30 cellular contexts compared by ENCODE assay signal in genomic region chr20:18031888-18032509, GRCh38. TPM values are rescaled to one million over a fixed set of nuclear protein-coding genes. Genes with fewer than 3 reads are reported as not detected.
"Had no signal": no experiment of that assay in that cellular context is flagged by ENCODE, and none has a peak within 500 bp of the region (broad histone marks: within the 10 kb centered on the region; RNA-seq: fewer than 3 reads in every experiment).

No MANE protein-coding gene starts in this region.

- H3K4me3 Mint-ChIP-seq: activated CD4-positive, alpha-beta T cell treated with anti-CD3 and anti-CD28 coated beads for 36 hours; activated naive CD4-positive, alpha-beta T cell treated with anti-CD3 and anti-CD28 coated beads for 36 hours; nephron; stimulated activated naive CD8-positive, alpha-beta T cell treated with anti-CD3 and anti-CD28 coated beads, Interleukin-15, Interleukin-2, amounts not matched to agents 100 ng/mL and 50 ng/mL, for 24 hours; WTC11 had no signal

- ATAC-seq: activated CD4-positive, alpha-beta T cell treated with anti-CD3 and anti-CD28 coated beads for 36 hours; heart right ventricle; left lung; right cardiac atrium had no signal

- H3K4me1 ChIP-seq: heart right ventricle, left lung, parathyroid adenoma, thyroid gland had no signal

- H3K79me2 ChIP-seq: parathyroid adenoma had no signal

- H3K4me1 Mint-ChIP-seq: activated CD4-positive, alpha-beta T cell treated with anti-CD3 and anti-CD28 coated beads for 36 hours had no signal

- H3K27ac Mint-ChIP-seq: activated CD4-positive, alpha-beta T cell treated with anti-CD3 and anti-CD28 coated beads for 36 hours; activated naive CD4-positive, alpha-beta T cell treated with anti-CD3 and anti-CD28 coated beads for 36 hours; stimulated activated naive CD8-positive, alpha-beta T cell treated with anti-CD3 and anti-CD28 coated beads, Interleukin-15, Interleukin-2, amounts not matched to agents 100 ng/mL and 50 ng/mL, for 24 hours; WTC11 had no signal

- DNase-seq: activated CD4-positive, alpha-beta T cell treated with anti-CD3 and anti-CD28 coated beads for 36 hours; activated CD4-positive, alpha-beta T cell treated with anti-CD3 and anti-CD28 coated beads, Interleukin-2, amount 50 U/mL, for 48 hours; activated CD8-positive, alpha-beta memory T cell treated with anti-CD3 and anti-CD28 coated beads, Interleukin-2, amount 50 U/mL, for 48 hours; activated effector memory CD4-positive, alpha-beta T cell treated with Interleukin-2 at 50 U/mL for 16 hours; activated naive CD4-positive, alpha-beta T cell treated with anti-CD3 and anti-CD28 coated beads for 36 hours; activated T-cell treated with anti-CD3 and anti-CD28 coated beads, Interleukin-2, amount 50 U/mL, for 48 hours; amygdala; effector CD4-positive, alpha-beta T cell; erythroblast; foreskin fibroblast; heart right ventricle; left lung; midbrain; right cardiac atrium; stimulated activated CD4-positive, alpha-beta T cell treated with anti-CD3 and anti-CD28 coated beads, Interleukin-1b, Interleukin-23, amount 100 ng/mL, for 48 hours; substantia nigra; T-helper 1 cell; thyroid gland had no signal

- H2AFZ ChIP-seq: parathyroid adenoma had no signal

- H3K36me3 ChIP-seq: cardiac muscle cell, heart right ventricle, left lung, thyroid gland had no signal

- H3K27ac ChIP-seq: cardiac muscle cell, heart right ventricle, left lung, parathyroid adenoma, thyroid gland had no signal

- H3K9me3 Mint-ChIP-seq: activated naive CD4-positive, alpha-beta T cell treated with anti-CD3 and anti-CD28 coated beads for 36 hours; nephron; stimulated activated naive CD8-positive, alpha-beta T cell treated with anti-CD3 and anti-CD28 coated beads, Interleukin-15, Interleukin-2, amounts not matched to agents 100 ng/mL and 50 ng/mL, for 24 hours; WTC11 had no signal

- H3K9me3 ChIP-seq: heart right ventricle, left lung, thyroid gland had no signal

- H3K4me3 ChIP-seq: cardiac muscle cell, heart right ventricle, left lung, thyroid gland had no signal

- H3K27me3 ChIP-seq: cardiac muscle cell, left lung, thyroid gland had no signal

RNA-seq across cellular contexts. Expression of gene OVOL2, which starts 25.7 kb away (rescaled TPM):
- total RNA-seq: activated CD4-positive, alpha-beta T cell treated with anti-CD3 and anti-CD28 coated beads for 36 hours; activated CD8-positive, alpha-beta memory T cell treated with anti-CD3 and anti-CD28 coated beads for 36 hours; activated naive CD4-positive, alpha-beta T cell treated with anti-CD3 and anti-CD28 coated beads for 36 hours; cerebellum; fibroblast of lung; heart right ventricle; lung microvascular endothelial cell; myocyte; pulmonary artery endothelial cell; right cardiac atrium; skeletal muscle tissue had no signal
- polyA plus RNA-seq: cardiac muscle cell, fibroblast of lung, heart right ventricle, right cardiac atrium had no signal
